ENCODE assay signal across 1 cellular context in the genomic region with DNA sequence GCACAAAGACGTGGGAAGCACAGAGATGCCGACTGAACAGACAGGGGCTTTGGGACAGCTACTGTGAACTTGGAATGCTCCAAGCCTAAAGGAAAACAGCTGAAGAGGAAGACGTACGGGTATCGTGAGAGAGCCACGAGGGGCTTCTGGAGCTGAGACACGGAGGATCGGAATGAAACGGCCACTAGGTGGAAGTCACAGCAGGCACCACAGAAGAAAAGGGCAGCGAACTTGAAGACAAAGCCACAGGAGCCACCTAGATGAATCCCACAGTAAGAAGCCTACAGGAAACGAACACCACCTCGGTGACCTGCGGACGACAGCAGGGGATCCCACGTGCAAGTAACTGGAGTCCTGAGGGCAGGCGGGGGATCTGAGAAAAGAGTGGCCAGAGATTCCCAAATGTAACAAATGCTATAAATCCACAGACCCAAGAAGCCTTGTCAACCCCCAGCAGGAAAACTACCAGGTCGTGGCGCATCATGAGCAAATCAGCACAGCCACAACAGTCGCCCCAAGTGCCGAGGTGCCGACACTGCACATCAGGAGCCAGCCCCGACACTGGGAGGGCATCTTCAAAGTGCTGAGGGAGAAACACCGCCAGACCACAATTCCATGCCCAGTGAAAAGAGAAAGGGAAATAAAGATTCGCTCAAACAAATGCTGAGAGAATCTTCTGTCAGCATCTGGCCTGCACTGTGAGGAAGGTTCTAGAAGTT.
TF ChIP-seq lines count a peak whose summit lies in the region.

No MANE protein-coding gene starts in this region.

TF ChIP-seq in WTC11, 78 proteins besides CTCF, POLR2A, EP300 and RAD21 (continued from another document):
- TF ChIP-seq PRRX2 (CRISPR knock-in tag; IDR thresholded peaks at IDR 0.05) (no peak), SOX15 (CRISPR knock-in tag; IDR thresholded peaks at IDR 0.05) (no peak), ZNF219 (CRISPR knock-in tag; IDR thresholded peaks at IDR 0.05; ENCODE audit: borderline replicate concordance) (no peak)
- TF ChIP-seq, protein P1, sequence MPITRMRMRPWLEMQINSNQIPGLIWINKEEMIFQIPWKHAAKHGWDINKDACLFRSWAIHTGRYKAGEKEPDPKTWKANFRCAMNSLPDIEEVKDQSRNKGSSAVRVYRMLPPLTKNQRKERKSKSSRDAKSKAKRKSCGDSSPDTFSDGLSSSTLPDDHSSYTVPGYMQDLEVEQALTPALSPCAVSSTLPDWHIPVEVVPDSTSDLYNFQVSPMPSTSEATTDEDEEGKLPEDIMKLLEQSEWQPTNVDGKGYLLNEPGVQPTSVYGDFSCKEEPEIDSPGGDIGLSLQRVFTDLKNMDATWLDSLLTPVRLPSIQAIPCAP (CRISPR knock-in tag; IDR thresholded peaks at IDR 0.05) = no peak
- TF ChIP-seq, protein P2, sequence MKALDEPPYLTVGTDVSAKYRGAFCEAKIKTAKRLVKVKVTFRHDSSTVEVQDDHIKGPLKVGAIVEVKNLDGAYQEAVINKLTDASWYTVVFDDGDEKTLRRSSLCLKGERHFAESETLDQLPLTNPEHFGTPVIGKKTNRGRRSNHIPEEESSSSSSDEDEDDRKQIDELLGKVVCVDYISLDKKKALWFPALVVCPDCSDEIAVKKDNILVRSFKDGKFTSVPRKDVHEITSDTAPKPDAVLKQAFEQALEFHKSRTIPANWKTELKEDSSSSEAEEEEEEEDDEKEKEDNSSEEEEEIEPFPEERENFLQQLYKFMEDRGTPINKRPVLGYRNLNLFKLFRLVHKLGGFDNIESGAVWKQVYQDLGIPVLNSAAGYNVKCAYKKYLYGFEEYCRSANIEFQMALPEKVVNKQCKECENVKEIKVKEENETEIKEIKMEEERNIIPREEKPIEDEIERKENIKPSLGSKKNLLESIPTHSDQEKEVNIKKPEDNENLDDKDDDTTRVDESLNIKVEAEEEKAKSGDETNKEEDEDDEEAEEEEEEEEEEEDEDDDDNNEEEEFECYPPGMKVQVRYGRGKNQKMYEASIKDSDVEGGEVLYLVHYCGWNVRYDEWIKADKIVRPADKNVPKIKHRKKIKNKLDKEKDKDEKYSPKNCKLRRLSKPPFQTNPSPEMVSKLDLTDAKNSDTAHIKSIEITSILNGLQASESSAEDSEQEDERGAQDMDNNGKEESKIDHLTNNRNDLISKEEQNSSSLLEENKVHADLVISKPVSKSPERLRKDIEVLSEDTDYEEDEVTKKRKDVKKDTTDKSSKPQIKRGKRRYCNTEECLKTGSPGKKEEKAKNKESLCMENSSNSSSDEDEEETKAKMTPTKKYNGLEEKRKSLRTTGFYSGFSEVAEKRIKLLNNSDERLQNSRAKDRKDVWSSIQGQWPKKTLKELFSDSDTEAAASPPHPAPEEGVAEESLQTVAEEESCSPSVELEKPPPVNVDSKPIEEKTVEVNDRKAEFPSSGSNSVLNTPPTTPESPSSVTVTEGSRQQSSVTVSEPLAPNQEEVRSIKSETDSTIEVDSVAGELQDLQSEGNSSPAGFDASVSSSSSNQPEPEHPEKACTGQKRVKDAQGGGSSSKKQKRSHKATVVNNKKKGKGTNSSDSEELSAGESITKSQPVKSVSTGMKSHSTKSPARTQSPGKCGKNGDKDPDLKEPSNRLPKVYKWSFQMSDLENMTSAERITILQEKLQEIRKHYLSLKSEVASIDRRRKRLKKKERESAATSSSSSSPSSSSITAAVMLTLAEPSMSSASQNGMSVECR (CRISPR knock-in tag; IDR thresholded peaks at IDR 0.05; ENCODE audit: borderline replicate concordance) = no peak
- TF ChIP-seq, protein P3, sequence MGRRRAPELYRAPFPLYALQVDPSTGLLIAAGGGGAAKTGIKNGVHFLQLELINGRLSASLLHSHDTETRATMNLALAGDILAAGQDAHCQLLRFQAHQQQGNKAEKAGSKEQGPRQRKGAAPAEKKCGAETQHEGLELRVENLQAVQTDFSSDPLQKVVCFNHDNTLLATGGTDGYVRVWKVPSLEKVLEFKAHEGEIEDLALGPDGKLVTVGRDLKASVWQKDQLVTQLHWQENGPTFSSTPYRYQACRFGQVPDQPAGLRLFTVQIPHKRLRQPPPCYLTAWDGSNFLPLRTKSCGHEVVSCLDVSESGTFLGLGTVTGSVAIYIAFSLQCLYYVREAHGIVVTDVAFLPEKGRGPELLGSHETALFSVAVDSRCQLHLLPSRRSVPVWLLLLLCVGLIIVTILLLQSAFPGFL (CRISPR knock-in tag; IDR thresholded peaks at IDR 0.05; ENCODE audit: borderline replicate concordance) = no peak
